In genomic region chr1:34162852-34163766, GRCh38 we compare ENCODE assay signal across 8 cellular contexts. TPM values are rescaled to one million over a fixed set of nuclear protein-coding genes. Genes with fewer than 3 reads are reported as not detected.
A peak's percentile ranks its signal among the peaks of the same experiment; 100 is the strongest.
DNase-seq lines count a peak whose midpoint lies in the region; ATAC-seq and TF ChIP-seq lines count a peak whose summit lies in the region.

No MANE protein-coding gene starts in this region.

- no peak overlapping the region for H2AFZ ChIP-seq in Karpas-422 (ENCODE audit: low read length)

- peaks cover 0 to 8% (median 0%) of the 10 kb centered on the region in 7 donors for H3K9me3 Mint-ChIP-seq in CD4-positive, CD25-positive, alpha-beta regulatory T cell
- no peaks in the 10 kb centered on the region for H3K9me3 Mint-ChIP-seq in natural killer cell

- H3K27ac ChIP-seq in CD4-positive, CD25-positive, alpha-beta regulatory T cell (ENCODE audit: insufficient read depth, low read length, poor library complexity, severe bottlenecking), result no peak overlapping the region
- no peak overlapping the region for H3K27ac ChIP-seq in Karpas-422 (ENCODE audit: low read length)
- H3K27ac ChIP-seq in aorta (ENCODE audit: low read depth in 1 of 2, low read length in 2 of 2), result no peak overlapping the region

- no peaks in the 10 kb centered on the region for H3K9me3 ChIP-seq in CD4-positive, CD25-positive, alpha-beta regulatory T cell (ENCODE audit: control insufficient read depth in 2 of 2, low read length in 2 of 2)
- no peaks in the 10 kb centered on the region for H3K9me3 ChIP-seq in Karpas-422 (ENCODE audit: low read length)
- H3K9me3 ChIP-seq in aorta (ENCODE audit: control insufficient read depth, low read length), result no peaks in the 10 kb centered on the region

- H3K79me2 ChIP-seq in Karpas-422 (ENCODE audit: low read length), result no peaks in the 10 kb centered on the region

- no peak overlapping the region for H3K9ac ChIP-seq in Karpas-422 (ENCODE audit: low read length)

- H3K9me2 ChIP-seq in Karpas-422 (replicated peaks; ENCODE audit: insufficient read depth, low read length), result no peaks in the 10 kb centered on the region

- peaks cover 8% of the 10 kb centered on the region for H3K4me1 ChIP-seq in CD4-positive, CD25-positive, alpha-beta regulatory T cell (ENCODE audit: control insufficient read depth, insufficient read depth, low read length, poor library complexity, severe bottlenecking)
- no peaks in the 10 kb centered on the region for H3K4me1 ChIP-seq in Karpas-422 (ENCODE audit: low read length)
- H3K4me1 ChIP-seq in aorta (ENCODE audit: control insufficient read depth in 1 of 2, insufficient read depth in 2 of 2, low read length in 2 of 2), result no peaks in the 10 kb centered on the region

- 1 to 2% methylated on average over 46 of the region's 46 CpGs for WGBS in aorta, 2 donors

- no peak overlapping the region for H3K4me2 ChIP-seq in Karpas-422 (ENCODE audit: low read depth, low read length, poor library complexity, severe bottlenecking)

- H3K36me3 Mint-ChIP-seq in CD4-positive, CD25-positive, alpha-beta regulatory T cell, result peaks cover 3% of the 10 kb centered on the region
- no peaks in the 10 kb centered on the region for H3K36me3 Mint-ChIP-seq in natural killer cell

- H4K20me1 ChIP-seq in Karpas-422 (ENCODE audit: insufficient read depth, low read depth, low read length), result no peaks in the 10 kb centered on the region

- H3K27ac Mint-ChIP-seq in CD4-positive, CD25-positive, alpha-beta regulatory T cell, result no peak overlapping the region
- no peak overlapping the region for H3K27ac Mint-ChIP-seq in natural killer cell

- ATAC-seq in CD4-positive, CD25-positive, alpha-beta regulatory T cell (ENCODE audit: low read depth in 2 of 2), result no peak
- peak; percentile 64 for ATAC-seq in GM19025 (IDR thresholded peaks at IDR 0.05; ENCODE audit: low read depth, unreplicated experiment)
- no peak for ATAC-seq in natural killer cell
- ATAC-seq in aorta (ENCODE audit: low FRiP score), result peak; percentile 93
- no peak for ATAC-seq in HG03469 (IDR thresholded peaks at IDR 0.05; ENCODE audit: unreplicated experiment)

- peaks cover 78% of the 10 kb centered on the region for H3K27me3 Mint-ChIP-seq in CD4-positive, CD25-positive, alpha-beta regulatory T cell
- peaks cover 53 to 61% of the 10 kb centered on the region in 2 donors for H3K27me3 Mint-ChIP-seq in natural killer cell (ENCODE audit: low read depth in 2 of 2)

- H3K4me3 Mint-ChIP-seq in CD4-positive, CD25-positive, alpha-beta regulatory T cell, result peak overlapping the region in 3 of 4 donors; percentile 46 to 73 (median 63)
- H3K4me3 Mint-ChIP-seq in natural killer cell, result peak overlapping the region; percentile 28

- no peak overlapping the region for H3K4me3 ChIP-seq in CD4-positive, CD25-positive, alpha-beta regulatory T cell (ENCODE audit: low read depth, low read length)
- H3K4me3 ChIP-seq in Karpas-422 (ENCODE audit: low read length) (no peak overlapping the region), aorta (ENCODE audit: low read length in 2 of 2) (peak overlapping the region; percentile 2 to 51)

- peaks cover 19% of the 10 kb centered on the region for H3K27me3 ChIP-seq in CD4-positive, CD25-positive, alpha-beta regulatory T cell (ENCODE audit: control insufficient read depth, insufficient read depth, low read length)
- H3K27me3 ChIP-seq in Karpas-422 (ENCODE audit: low read length), result no peaks in the 10 kb centered on the region
- H3K27me3 ChIP-seq in aorta (ENCODE audit: control insufficient read depth in 1 of 2, insufficient read depth in 2 of 2, low read length in 1 of 2), result no peaks in the 10 kb centered on the region

- peak in 1 of 3 donors; percentile 14 for DNase-seq in CD4-positive, CD25-positive, alpha-beta regulatory T cell
- DNase-seq in Karpas-422 (peak; percentile 76), fibroblast of the conjunctiva (ENCODE audit: low read depth) (peak; percentile 62), natural killer cell (no peak), aorta (peak; percentile 86 to 93)
- peak; percentile 28 to 35 for DNase-seq in activated CD4-positive, alpha-beta T cell treated with anti-CD3 and anti-CD28 coated beads, Interleukin-2, amount 50 U/mL, for 48 hours

- H3K4me1 Mint-ChIP-seq in CD4-positive, CD25-positive, alpha-beta regulatory T cell, result peaks cover 0 to 18% (median 2%) of the 10 kb centered on the region in 4 donors
- H3K4me1 Mint-ChIP-seq in natural killer cell, result peaks cover 0 to 7% of the 10 kb centered on the region in 2 donors

- TF ChIP-seq CTCF in natural killer cell (IDR thresholded peaks at IDR 0.05), result no peak

- no peaks in the 10 kb centered on the region for H3K36me3 ChIP-seq in CD4-positive, CD25-positive, alpha-beta regulatory T cell (ENCODE audit: control insufficient read depth, insufficient read depth, low read length)
- H3K36me3 ChIP-seq in Karpas-422 (ENCODE audit: insufficient read depth, low read length) (no peaks in the 10 kb centered on the region), aorta (ENCODE audit: control insufficient read depth in 1 of 2, insufficient read depth in 2 of 2, low read length in 1 of 2) (no peaks in the 10 kb centered on the region)

- intact Hi-C loops in natural killer cell (cut with micrococcal nuclease) (no loop called here), aorta (cut with DNase I) (loop anchor here (5.0 to 10.0 kb wide), 5 partner anchors 268 to 531 kb away; no protein-coding TSS in a partner anchor)

RNA-seq across cellular contexts. Expression of gene CSMD2, which starts 1.9 kb away (rescaled TPM):
- total RNA-seq in CD4-positive, CD25-positive, alpha-beta regulatory T cell, result not detected
- not detected for polyA plus RNA-seq in CD4-positive, CD25-positive, alpha-beta regulatory T cell
- 0.07 and 0.19 TPM in 2 replicates for total RNA-seq in Karpas-422 (2014; rRNA removed; shearing (Covaris generic); ENCODE audit: low replicate concordance)
- total RNA-seq in natural killer cell (not detected), aorta (1 to 10 TPM; 2.2 to 2.4 TPM)
- 1 to 10 TPM in 1 of 2 donors, under 1 TPM in 1; 0.25 to 1.1 TPM for polyA plus RNA-seq in aorta

RNA-seq across cellular contexts. Expression of gene C1orf94, which starts 13.6 kb away (rescaled TPM):
- not detected for total RNA-seq in CD4-positive, CD25-positive, alpha-beta regulatory T cell
- polyA plus RNA-seq in CD4-positive, CD25-positive, alpha-beta regulatory T cell, result not detected
- not detected in 2 replicates for total RNA-seq in Karpas-422 (2014; rRNA removed; shearing (Covaris generic); ENCODE audit: low replicate concordance)
- total RNA-seq in natural killer cell, result not detected
- not detected for total RNA-seq in aorta
- not detected for polyA plus RNA-seq in aorta

Comparison
In these comparisons a context has a peak if more than half of its experiments do, and no peak if none do; other contexts are left out.
1. ATAC-seq: peak in GM19025 (single experiment) and aorta (single experiment); none in CD4-positive, CD25-positive, alpha-beta regulatory T cell (0 of 2), natural killer cell (0 of 3) and HG03469 (single experiment).
2. H3K4me3 ChIP-seq: peak in aorta (2 of 2); none in CD4-positive, CD25-positive, alpha-beta regulatory T cell (single experiment) and Karpas-422 (single experiment).